In the genomic region with DNA sequence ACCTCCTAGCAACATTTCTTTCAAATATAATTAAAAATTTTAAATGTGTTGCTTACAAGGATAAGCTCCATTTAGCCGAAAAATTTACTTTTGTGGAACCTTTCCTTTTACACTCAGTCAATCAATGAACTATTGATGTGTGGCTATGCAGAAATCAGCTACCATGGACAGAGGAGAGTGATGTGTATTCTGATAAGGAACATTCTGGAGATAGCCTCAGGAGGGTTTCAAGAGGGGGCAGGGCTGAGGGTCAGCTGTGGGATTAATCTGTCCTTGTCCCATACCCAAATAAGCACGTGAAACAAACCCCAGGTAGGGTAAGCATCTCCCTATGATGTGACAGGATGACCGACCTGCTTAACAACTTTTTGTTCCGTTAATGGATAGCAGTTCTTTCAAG, we compare ENCODE assay signal across 1 cellular context.
TF ChIP-seq lines count a peak whose summit lies in the region.

No MANE protein-coding gene starts in this region.

TF ChIP-seq in liver, 16 proteins besides CTCF, POLR2A, EP300 and RAD21 (continued from another document):
- TF ChIP-seq, protein P1, sequence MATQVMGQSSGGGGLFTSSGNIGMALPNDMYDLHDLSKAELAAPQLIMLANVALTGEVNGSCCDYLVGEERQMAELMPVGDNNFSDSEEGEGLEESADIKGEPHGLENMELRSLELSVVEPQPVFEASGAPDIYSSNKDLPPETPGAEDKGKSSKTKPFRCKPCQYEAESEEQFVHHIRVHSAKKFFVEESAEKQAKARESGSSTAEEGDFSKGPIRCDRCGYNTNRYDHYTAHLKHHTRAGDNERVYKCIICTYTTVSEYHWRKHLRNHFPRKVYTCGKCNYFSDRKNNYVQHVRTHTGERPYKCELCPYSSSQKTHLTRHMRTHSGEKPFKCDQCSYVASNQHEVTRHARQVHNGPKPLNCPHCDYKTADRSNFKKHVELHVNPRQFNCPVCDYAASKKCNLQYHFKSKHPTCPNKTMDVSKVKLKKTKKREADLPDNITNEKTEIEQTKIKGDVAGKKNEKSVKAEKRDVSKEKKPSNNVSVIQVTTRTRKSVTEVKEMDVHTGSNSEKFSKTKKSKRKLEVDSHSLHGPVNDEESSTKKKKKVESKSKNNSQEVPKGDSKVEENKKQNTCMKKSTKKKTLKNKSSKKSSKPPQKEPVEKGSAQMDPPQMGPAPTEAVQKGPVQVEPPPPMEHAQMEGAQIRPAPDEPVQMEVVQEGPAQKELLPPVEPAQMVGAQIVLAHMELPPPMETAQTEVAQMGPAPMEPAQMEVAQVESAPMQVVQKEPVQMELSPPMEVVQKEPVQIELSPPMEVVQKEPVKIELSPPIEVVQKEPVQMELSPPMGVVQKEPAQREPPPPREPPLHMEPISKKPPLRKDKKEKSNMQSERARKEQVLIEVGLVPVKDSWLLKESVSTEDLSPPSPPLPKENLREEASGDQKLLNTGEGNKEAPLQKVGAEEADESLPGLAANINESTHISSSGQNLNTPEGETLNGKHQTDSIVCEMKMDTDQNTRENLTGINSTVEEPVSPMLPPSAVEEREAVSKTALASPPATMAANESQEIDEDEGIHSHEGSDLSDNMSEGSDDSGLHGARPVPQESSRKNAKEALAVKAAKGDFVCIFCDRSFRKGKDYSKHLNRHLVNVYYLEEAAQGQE (IDR thresholded peaks at IDR 0.05), result peak; percentile 69
